Comparison of ENCODE assay signal across 30 cellular contexts in genomic region chr1:87591492-87591891, GRCh38.
"Had no signal": no experiment of that assay in that cellular context is flagged by ENCODE, and none has a peak within 500 bp of the region (broad histone marks: within the 10 kb centered on the region; RNA-seq: fewer than 3 reads in every experiment).

No MANE protein-coding gene starts in this region.

- FAIRE-seq: islet of Langerhans, kidney had no signal

- H3K36me3 Mint-ChIP-seq: immature natural killer cell; mesothelial cell of epicardium; natural killer cell; neural progenitor cell; stimulated activated naive B cell treated with anti-CD40 and anti-IgM and Interleukin-4, amounts not matched to agents 10 μg/mL and 1 μg/mL and 100 μg/mL, for 72 hours had no signal

- H3K27ac ChIP-seq: left lung, neural progenitor cell, ovary, right atrium auricular region, right lobe of liver, stomach, testis, thyroid gland, upper lobe of left lung, vagina had no signal

- ATAC-seq: left lung; natural killer cell; right lobe of liver; stimulated activated naive CD8-positive, alpha-beta T cell treated with anti-CD3 and anti-CD28 coated beads, Interleukin-15, Interleukin-2, amounts not matched to agents 100 U/mL and 50 U/mL, for 24 hours had no signal

- H3K4me3 Mint-ChIP-seq: immature natural killer cell, mesothelial cell of epicardium, naive B cell, natural killer cell, nephron progenitor cell, neural progenitor cell had no signal

- H3K36me3 ChIP-seq: left lung, neural progenitor cell, ovary, right atrium auricular region, right lobe of liver, stomach, thyroid gland, transverse colon, upper lobe of left lung, vagina had no signal

- H3K4me3 ChIP-seq: left lung, lung, neural progenitor cell, ovary, right atrium auricular region, right lobe of liver, smooth muscle cell, stomach, testis, thyroid gland, transverse colon, upper lobe of left lung, vagina had no signal

- H3K4me1 Mint-ChIP-seq: immature natural killer cell, neural progenitor cell had no signal

- H3K27me3 ChIP-seq: left lung, neural progenitor cell, ovary, right atrium auricular region, right lobe of liver, stomach, testis, thyroid gland, transverse colon, upper lobe of left lung, vagina had no signal

- H3K9me3 ChIP-seq: left lung, ovary, right atrium auricular region, right lobe of liver, stomach, testis, thyroid gland, transverse colon, upper lobe of left lung, vagina had no signal

- H3K9ac ChIP-seq: neural progenitor cell had no signal

- H3K9me3 Mint-ChIP-seq: immature natural killer cell; mesothelial cell of epicardium; nephron progenitor cell; neural progenitor cell; stimulated activated naive B cell treated with anti-CD40 and anti-IgM and Interleukin-4, amounts not matched to agents 10 μg/mL and 1 μg/mL and 100 μg/mL, for 72 hours had no signal

- H3K4me1 ChIP-seq: left lung, neural progenitor cell, right lobe of liver had no signal

- DNase-seq: hypothalamus; immature natural killer cell; kidney; left colon; left lung; mesendoderm; naive B cell; natural killer cell; nephron progenitor cell; ovary; right lobe of liver; stimulated activated CD4-positive, alpha-beta T cell treated with anti-CD3 and anti-CD28 coated beads, Interleukin-1b, Interleukin-23, amount 100 ng/mL, for 48 hours; stimulated activated CD4-positive, alpha-beta T cell treated with anti-CD3 and anti-CD28 coated beads, Interleukin-2, amount 100 ng/mL, for 48 hours; stimulated activated CD4-positive, alpha-beta T cell treated with anti-CD3 and anti-CD28 coated beads, Interleukin-4, amount 100 ng/mL, for 4 hours; stimulated activated CD8-positive, alpha-beta memory T cell treated with anti-CD3 and anti-CD28 coated beads, Interleukin-4, amount 100 ng/mL, for 48 hours; stimulated activated naive CD8-positive, alpha-beta T cell treated with anti-CD3 and anti-CD28 coated beads, Interleukin-15, Interleukin-2, amounts not matched to agents 100 U/mL and 50 U/mL, for 24 hours; stomach; testis; thyroid gland; transverse colon had no signal

- H2AFZ ChIP-seq: neural progenitor cell had no signal

- H3K27me3 Mint-ChIP-seq: naive B cell; progenitor cell of endocrine pancreas; stimulated activated naive B cell treated with anti-CD40 and anti-IgM and Interleukin-4, amounts not matched to agents 10 μg/mL and 1 μg/mL and 100 μg/mL, for 72 hours had no signal

- H3K4me2 ChIP-seq: neural progenitor cell, smooth muscle cell had no signal

- H3K27ac Mint-ChIP-seq: immature natural killer cell, mesothelial cell of epicardium, natural killer cell, nephron progenitor cell, neural progenitor cell, progenitor cell of endocrine pancreas had no signal
